In the genomic region with DNA sequence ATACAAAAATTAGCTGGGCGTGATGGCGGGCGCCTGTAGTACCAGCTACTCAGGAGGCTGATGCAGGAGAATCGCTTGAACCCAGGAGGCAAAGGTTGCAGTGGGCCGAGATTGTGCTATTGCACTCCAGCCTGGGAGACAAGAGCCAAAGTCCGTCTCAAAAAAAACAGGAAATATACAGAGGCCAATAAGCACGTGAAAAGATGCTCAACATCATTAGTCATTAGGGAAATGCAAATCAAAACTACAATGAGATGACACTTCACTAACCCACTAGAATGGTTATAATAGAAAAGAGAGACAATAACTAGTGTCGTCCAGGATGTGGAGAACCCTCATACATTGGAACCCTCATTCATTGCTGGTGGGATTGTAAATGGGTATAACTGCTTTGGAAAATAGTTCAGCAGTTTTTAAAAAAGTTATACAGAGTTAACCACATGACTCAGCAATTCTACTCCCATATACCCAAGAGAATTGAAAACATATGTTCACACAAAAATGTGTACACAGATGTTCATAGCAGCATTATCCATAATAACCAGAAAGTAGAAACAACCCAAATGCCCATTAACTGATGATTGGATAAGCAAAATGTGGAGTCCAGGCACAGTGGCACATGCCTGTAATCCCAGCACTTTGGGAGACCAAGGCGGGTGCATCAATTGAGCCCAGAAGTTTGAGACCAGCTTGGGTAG, we compare ENCODE assay signal across 22 cellular contexts. TPM values are rescaled to one million over a fixed set of nuclear protein-coding genes. Genes with fewer than 3 reads are reported as not detected.
DNase-seq lines count a peak whose midpoint lies in the region; ATAC-seq and TF ChIP-seq lines count a peak whose summit lies in the region.
"Had no signal": no experiment of that assay in that cellular context is flagged by ENCODE, and none has a peak within 500 bp of the region (broad histone marks: within the 10 kb centered on the region; RNA-seq: fewer than 3 reads in every experiment).

No MANE protein-coding gene starts in this region.

- H3K4me3 ChIP-seq in astrocyte of the spinal cord (ENCODE audit: low read depth, low read length): no peak overlapping the region
- H3K4me3 ChIP-seq in naive thymus-derived CD4-positive, alpha-beta T cell (ENCODE audit: low read length): no peak overlapping the region
- H3K4me3 ChIP-seq: prostate gland, tibial artery had no signal

- CTCF ChIA-PET in naive thymus-derived CD4-positive, alpha-beta T cell (lab: Charles Lee): interaction anchor here (0.6 to 11.5 kb wide), 4 partner anchors 9 to 91 kb away, joined by 3 to 203 read pairs (median 4); no protein-coding TSS in a partner anchor

- H3K27ac Mint-ChIP-seq in IgD-negative memory B cell: peak overlapping the region in 2 of 3 donors; percentile 40 to 88
- peak overlapping the region; percentile 66 for H3K27ac Mint-ChIP-seq in mesothelial cell of epicardium
- peak overlapping the region in 1 of 9 donors; percentile 6 for H3K27ac Mint-ChIP-seq in naive thymus-derived CD4-positive, alpha-beta T cell
- H3K27ac Mint-ChIP-seq: activated naive CD8-positive, alpha-beta T cell; CD4-positive, alpha-beta T cell; natural killer cell treated with Interleukin-12 subunit alpha and Interleukin-12 subunit beta and Interleukin-15 and Interleukin-18, amount 100 ng/mL, for 72 hours; stimulated activated naive B cell treated with anti-CD40 and anti-IgM and Interleukin-4, amounts not matched to agents 10 μg/mL and 1 μg/mL and 100 μg/mL, for 72 hours had no signal

- no peaks in the 10 kb centered on the region for H3K36me3 ChIP-seq in naive thymus-derived CD4-positive, alpha-beta T cell (ENCODE audit: control insufficient read depth in 2 of 3, insufficient read depth in 3 of 3, low read length in 3 of 3)
- H3K36me3 ChIP-seq: prostate gland, tibial artery had no signal

- H3K9me3 Mint-ChIP-seq in IgD-negative memory B cell (no peaks in the 10 kb centered on the region), mesothelial cell of epicardium (no peaks in the 10 kb centered on the region)
- peaks cover 0 to 3% (median 0%) of the 10 kb centered on the region in 11 donors for H3K9me3 Mint-ChIP-seq in naive thymus-derived CD4-positive, alpha-beta T cell
- H3K9me3 Mint-ChIP-seq: activated T-cell treated with anti-CD3 and anti-CD28 coated beads, Interleukin-2, amount 50 U/mL, for 4 hours; CD4-positive, alpha-beta T cell; natural killer cell treated with Interleukin-12 subunit alpha and Interleukin-12 subunit beta and Interleukin-15 and Interleukin-18, amount 100 ng/mL, for 72 hours; stimulated activated naive B cell treated with anti-CD40 and anti-IgM and Interleukin-4, amounts not matched to agents 10 μg/mL and 1 μg/mL and 100 μg/mL, for 72 hours had no signal

- TF ChIP-seq CTCF in astrocyte of the spinal cord (IDR thresholded peaks at IDR 0.05; ENCODE audit: low read depth, low read length) (no peak), mesothelial cell of epicardium (IDR thresholded peaks at IDR 0.05; ENCODE audit: unreplicated experiment) (no peak)

- peaks cover 11 to 23% of the 10 kb centered on the region in 2 donors for H3K4me1 ChIP-seq in naive thymus-derived CD4-positive, alpha-beta T cell (ENCODE audit: control insufficient read depth in 2 of 2, insufficient read depth in 2 of 2, low read length in 2 of 2)
- H3K4me1 ChIP-seq: prostate gland had no signal

- DNase-seq in CD1c-positive myeloid dendritic cell (ENCODE audit: extremely low spot score) (peak; percentile 62), astrocyte of the spinal cord (ENCODE audit: low read depth, low spot score) (peak; percentile 36), mesothelial cell of epicardium (ENCODE audit: low spot score in 2 of 2, unreplicated experiment in 2 of 2) (no peak), GOT3 (lab: John Stamatoyannopoulos, UW) (no peak)
- no peak for DNase-seq in naive thymus-derived CD4-positive, alpha-beta T cell
- DNase-seq: activated CD4-positive, alpha-beta T cell treated with anti-CD3 and anti-CD28 coated beads, Interleukin-2, amount 50 U/mL, for 48 hours; activated T-cell treated with anti-CD3 and anti-CD28 coated beads, Interleukin-2, amount 50 U/mL, for 4 hours; CD4-positive, alpha-beta T cell; dermis blood vessel endothelial cell; DND-41; KBM-7; NCI-H1092; NCI-H2107; NCI-H526 treated with DMSO at 0.1 percent for 48 hours; stimulated activated naive B cell treated with anti-CD40 and anti-IgM and Interleukin-4, amounts not matched to agents 10 μg/mL and 1 μg/mL and 100 μg/mL, for 72 hours; tibial artery had no signal

- ATAC-seq in GM19328 (IDR thresholded peaks at IDR 0.05; ENCODE audit: unreplicated experiment): no peak
- ATAC-seq in naive thymus-derived CD4-positive, alpha-beta T cell: no peak
- ATAC-seq: activated T-cell treated with anti-CD3 and anti-CD28 coated beads, Interleukin-2, amount 50 U/mL, for 4 hours; natural killer cell treated with Interleukin-12 subunit alpha and Interleukin-12 subunit beta and Interleukin-15 and Interleukin-18, amount 100 ng/mL, for 72 hours; Panc1; stimulated activated naive B cell treated with anti-CD40 and anti-IgM and Interleukin-4, amounts not matched to agents 10 μg/mL and 1 μg/mL and 100 μg/mL, for 72 hours had no signal

- no peaks in the 10 kb centered on the region for H3K27me3 ChIP-seq in naive thymus-derived CD4-positive, alpha-beta T cell (ENCODE audit: control insufficient read depth in 2 of 2, insufficient read depth in 2 of 2, low read length in 2 of 2)
- H3K27me3 ChIP-seq: tibial artery had no signal

- intact Hi-C loops in naive thymus-derived CD4-positive, alpha-beta T cell (cut with micrococcal nuclease): loop anchor here in 1 of 2 donors (10.0 kb wide), 1 partner anchor 193 kb away; a partner anchor contains a TSS

- H3K4me3 Mint-ChIP-seq in IgD-negative memory B cell (no peak overlapping the region), mesothelial cell of epicardium (no peak overlapping the region)
- no peak overlapping the region for H3K4me3 Mint-ChIP-seq in naive thymus-derived CD4-positive, alpha-beta T cell
- H3K4me3 Mint-ChIP-seq: activated naive CD8-positive, alpha-beta T cell; activated T-cell treated with anti-CD3 and anti-CD28 coated beads, Interleukin-2, amount 50 U/mL, for 4 hours; CD4-positive, alpha-beta T cell; natural killer cell treated with Interleukin-12 subunit alpha and Interleukin-12 subunit beta and Interleukin-15 and Interleukin-18, amount 100 ng/mL, for 72 hours; stimulated activated naive B cell treated with anti-CD40 and anti-IgM and Interleukin-4, amounts not matched to agents 10 μg/mL and 1 μg/mL and 100 μg/mL, for 72 hours had no signal

- H3K36me3 Mint-ChIP-seq in IgD-negative memory B cell (no peaks in the 10 kb centered on the region), mesothelial cell of epicardium (no peaks in the 10 kb centered on the region)
- no peaks in the 10 kb centered on the region for H3K36me3 Mint-ChIP-seq in naive thymus-derived CD4-positive, alpha-beta T cell
- H3K36me3 Mint-ChIP-seq: activated naive CD8-positive, alpha-beta T cell; natural killer cell treated with Interleukin-12 subunit alpha and Interleukin-12 subunit beta and Interleukin-15 and Interleukin-18, amount 100 ng/mL, for 72 hours; stimulated activated naive B cell treated with anti-CD40 and anti-IgM and Interleukin-4, amounts not matched to agents 10 μg/mL and 1 μg/mL and 100 μg/mL, for 72 hours had no signal

- no peak overlapping the region for H3K27ac ChIP-seq in naive thymus-derived CD4-positive, alpha-beta T cell (ENCODE audit: low read depth, low read length)
- H3K27ac ChIP-seq: prostate gland, tibial artery had no signal

- in situ Hi-C loops in astrocyte of the spinal cord (cut with HindIII; ENCODE audit: low sequenced_read_pairs): no loop called here

- POLR2A ChIA-PET in naive thymus-derived CD4-positive, alpha-beta T cell (lab: Charles Lee): no interaction called here

- H3K27me3 Mint-ChIP-seq in IgD-negative memory B cell: no peaks in the 10 kb centered on the region
- H3K27me3 Mint-ChIP-seq in mesothelial cell of epicardium (ENCODE audit: low read depth): no peaks in the 10 kb centered on the region
- H3K27me3 Mint-ChIP-seq in naive thymus-derived CD4-positive, alpha-beta T cell: no peaks in the 10 kb centered on the region
- H3K27me3 Mint-ChIP-seq: activated naive CD8-positive, alpha-beta T cell; CD4-positive, alpha-beta T cell; stimulated activated naive B cell treated with anti-CD40 and anti-IgM and Interleukin-4, amounts not matched to agents 10 μg/mL and 1 μg/mL and 100 μg/mL, for 72 hours had no signal

- no peaks in the 10 kb centered on the region for H3K9me3 ChIP-seq in naive thymus-derived CD4-positive, alpha-beta T cell (ENCODE audit: control insufficient read depth in 2 of 3, low read length in 3 of 3)
- H3K9me3 ChIP-seq: prostate gland, tibial artery had no signal

- peaks cover 27 to 29% (median 27%) of the 10 kb centered on the region in 3 donors for H3K4me1 Mint-ChIP-seq in IgD-negative memory B cell
- H3K4me1 Mint-ChIP-seq in mesothelial cell of epicardium: peaks cover 6% of the 10 kb centered on the region
- peaks cover 9 to 38% (median 19%) of the 10 kb centered on the region in 7 donors for H3K4me1 Mint-ChIP-seq in naive thymus-derived CD4-positive, alpha-beta T cell

RNA-seq across cellular contexts. Expression of a gene that starts 6.4 kb away (rescaled TPM):
- polyA plus RNA-seq in IgD-negative memory B cell: 2.2 TPM
- total RNA-seq in mesothelial cell of epicardium: 4.2 to 5.7 TPM (median 4.8 TPM) in 3 replicates
- 10 to 100 TPM in 1 of 5 experiments, 1 to 10 TPM in 1, under 1 TPM in 2, not detected in 1; 0.14 to 65.7 (median 2.5) TPM for total RNA-seq in naive thymus-derived CD4-positive, alpha-beta T cell
- polyA plus RNA-seq in naive thymus-derived CD4-positive, alpha-beta T cell: not detected

RNA-seq across cellular contexts. Expression of a gene that starts 21.9 kb away (rescaled TPM):
- polyA plus RNA-seq in IgD-negative memory B cell: 74.0 TPM
- 456 to 487 TPM (median 468 TPM) in 3 replicates for total RNA-seq in mesothelial cell of epicardium
- 10 to 100 TPM; 14.8 to 89.4 (median 34.1) TPM for total RNA-seq in naive thymus-derived CD4-positive, alpha-beta T cell
- 10 to 100 TPM; 13.0 to 28.3 TPM for polyA plus RNA-seq in naive thymus-derived CD4-positive, alpha-beta T cell

RNA-seq across cellular contexts. Expression of a gene that starts 53.5 kb away (rescaled TPM):
- 0.66 TPM for polyA plus RNA-seq in IgD-negative memory B cell
- 87.7 to 96.6 TPM (median 95.8 TPM) in 3 replicates for total RNA-seq in mesothelial cell of epicardium
- 1 to 10 TPM in 4 of 5 experiments, under 1 TPM in 1; 0.12 to 8.8 (median 1.7) TPM for total RNA-seq in naive thymus-derived CD4-positive, alpha-beta T cell
- under 1 TPM; 0.26 to 0.47 TPM for polyA plus RNA-seq in naive thymus-derived CD4-positive, alpha-beta T cell
- total RNA-seq: natural killer cell treated with Interleukin-12 subunit alpha and Interleukin-12 subunit beta and Interleukin-15 and Interleukin-18, amount 100 ng/mL, for 72 hours had no signal

Comparison
In these comparisons a context has a peak if more than half of its experiments do, and no peak if none do; other contexts are left out.
1. DNase-seq: peak in CD1c-positive myeloid dendritic cell (single experiment) and astrocyte of the spinal cord (single experiment); none in mesothelial cell of epicardium (0 of 2), GOT3 (single experiment) and naive thymus-derived CD4-positive, alpha-beta T cell (0 of 9).